Comparison of ENCODE assay signal across 1 cellular context in the genomic region with DNA sequence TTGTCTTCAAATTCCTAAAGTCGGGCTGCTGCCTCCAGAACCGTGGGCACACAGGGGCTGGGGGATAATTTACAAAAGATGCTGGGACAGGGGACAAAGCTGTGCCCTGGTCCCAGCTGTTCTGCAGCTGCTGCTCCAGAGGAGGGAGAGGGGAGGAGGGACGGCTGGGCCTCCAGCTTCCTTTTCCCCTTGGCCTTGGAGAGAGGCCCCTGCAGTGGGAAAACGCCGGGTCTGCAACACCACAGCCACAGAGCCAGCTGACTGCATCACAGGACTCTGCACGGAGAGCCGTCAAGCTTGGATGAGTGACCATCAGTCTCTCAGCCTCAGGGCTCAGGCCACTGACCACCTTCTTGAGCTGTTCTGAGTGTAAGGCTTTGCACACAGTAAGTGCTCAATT.
A peak's percentile ranks its signal among the peaks of the same experiment; 100 is the strongest.
TF ChIP-seq lines count a peak whose summit lies in the region.

No MANE protein-coding gene starts in this region.

TF ChIP-seq in HepG2, 621 proteins besides CTCF, POLR2A, EP300 and RAD21:
- TF ChIP-seq SALL1 (CRISPR knock-in tag; IDR thresholded peaks at IDR 0.05) (0 out of 2 replicates have a peak, but pooled peaks have one; percentile 30), ZFP90 (CRISPR knock-in tag; IDR thresholded peaks at IDR 0.05; ENCODE audit: borderline replicate concordance) (no peak), STAT5B (CRISPR knock-in tag; IDR thresholded peaks at IDR 0.05) (no peak), NCOA2 (CRISPR knock-in tag; IDR thresholded peaks at IDR 0.05) (0 out of 2 replicates have a peak, but pooled peaks have one; percentile 15), MEIS2 (CRISPR knock-in tag; IDR thresholded peaks at IDR 0.05) (no peak), SNAPC2 (CRISPR knock-in tag; IDR thresholded peaks at IDR 0.05) (no peak), ZNF414 (CRISPR knock-in tag; IDR thresholded peaks at IDR 0.05) (no peak), GATAD2A (CRISPR knock-in tag; IDR thresholded peaks at IDR 0.05) (0 out of 2 replicates have a peak, but pooled peaks have one; percentile 17), ZNF263 (CRISPR knock-in tag; IDR thresholded peaks at IDR 0.05) (peak; percentile 93), SAP130 (CRISPR knock-in tag; IDR thresholded peaks at IDR 0.05; ENCODE audit: low read depth) (peak; percentile 30; the same call in 1 of the 2 replicates), GABPB1 (CRISPR knock-in tag; IDR thresholded peaks at IDR 0.05) (peak; percentile 25; the same call in 1 of the 2 replicates), IRF1 (CRISPR knock-in tag; IDR thresholded peaks at IDR 0.05; ENCODE audit: low read depth) (no peak), ZSCAN22 (CRISPR knock-in tag; IDR thresholded peaks at IDR 0.05) (peak; percentile 76)
- TF ChIP-seq, protein P1, sequence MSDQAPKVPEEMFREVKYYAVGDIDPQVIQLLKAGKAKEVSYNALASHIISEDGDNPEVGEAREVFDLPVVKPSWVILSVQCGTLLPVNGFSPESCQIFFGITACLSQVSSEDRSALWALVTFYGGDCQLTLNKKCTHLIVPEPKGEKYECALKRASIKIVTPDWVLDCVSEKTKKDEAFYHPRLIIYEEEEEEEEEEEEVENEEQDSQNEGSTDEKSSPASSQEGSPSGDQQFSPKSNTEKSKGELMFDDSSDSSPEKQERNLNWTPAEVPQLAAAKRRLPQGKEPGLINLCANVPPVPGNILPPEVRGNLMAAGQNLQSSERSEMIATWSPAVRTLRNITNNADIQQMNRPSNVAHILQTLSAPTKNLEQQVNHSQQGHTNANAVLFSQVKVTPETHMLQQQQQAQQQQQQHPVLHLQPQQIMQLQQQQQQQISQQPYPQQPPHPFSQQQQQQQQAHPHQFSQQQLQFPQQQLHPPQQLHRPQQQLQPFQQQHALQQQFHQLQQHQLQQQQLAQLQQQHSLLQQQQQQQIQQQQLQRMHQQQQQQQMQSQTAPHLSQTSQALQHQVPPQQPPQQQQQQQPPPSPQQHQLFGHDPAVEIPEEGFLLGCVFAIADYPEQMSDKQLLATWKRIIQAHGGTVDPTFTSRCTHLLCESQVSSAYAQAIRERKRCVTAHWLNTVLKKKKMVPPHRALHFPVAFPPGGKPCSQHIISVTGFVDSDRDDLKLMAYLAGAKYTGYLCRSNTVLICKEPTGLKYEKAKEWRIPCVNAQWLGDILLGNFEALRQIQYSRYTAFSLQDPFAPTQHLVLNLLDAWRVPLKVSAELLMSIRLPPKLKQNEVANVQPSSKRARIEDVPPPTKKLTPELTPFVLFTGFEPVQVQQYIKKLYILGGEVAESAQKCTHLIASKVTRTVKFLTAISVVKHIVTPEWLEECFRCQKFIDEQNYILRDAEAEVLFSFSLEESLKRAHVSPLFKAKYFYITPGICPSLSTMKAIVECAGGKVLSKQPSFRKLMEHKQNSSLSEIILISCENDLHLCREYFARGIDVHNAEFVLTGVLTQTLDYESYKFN (CRISPR knock-in tag; conservative IDR thresholded peaks at IDR 0.05) = peak; percentile 39
- TF ChIP-seq, protein P2, sequence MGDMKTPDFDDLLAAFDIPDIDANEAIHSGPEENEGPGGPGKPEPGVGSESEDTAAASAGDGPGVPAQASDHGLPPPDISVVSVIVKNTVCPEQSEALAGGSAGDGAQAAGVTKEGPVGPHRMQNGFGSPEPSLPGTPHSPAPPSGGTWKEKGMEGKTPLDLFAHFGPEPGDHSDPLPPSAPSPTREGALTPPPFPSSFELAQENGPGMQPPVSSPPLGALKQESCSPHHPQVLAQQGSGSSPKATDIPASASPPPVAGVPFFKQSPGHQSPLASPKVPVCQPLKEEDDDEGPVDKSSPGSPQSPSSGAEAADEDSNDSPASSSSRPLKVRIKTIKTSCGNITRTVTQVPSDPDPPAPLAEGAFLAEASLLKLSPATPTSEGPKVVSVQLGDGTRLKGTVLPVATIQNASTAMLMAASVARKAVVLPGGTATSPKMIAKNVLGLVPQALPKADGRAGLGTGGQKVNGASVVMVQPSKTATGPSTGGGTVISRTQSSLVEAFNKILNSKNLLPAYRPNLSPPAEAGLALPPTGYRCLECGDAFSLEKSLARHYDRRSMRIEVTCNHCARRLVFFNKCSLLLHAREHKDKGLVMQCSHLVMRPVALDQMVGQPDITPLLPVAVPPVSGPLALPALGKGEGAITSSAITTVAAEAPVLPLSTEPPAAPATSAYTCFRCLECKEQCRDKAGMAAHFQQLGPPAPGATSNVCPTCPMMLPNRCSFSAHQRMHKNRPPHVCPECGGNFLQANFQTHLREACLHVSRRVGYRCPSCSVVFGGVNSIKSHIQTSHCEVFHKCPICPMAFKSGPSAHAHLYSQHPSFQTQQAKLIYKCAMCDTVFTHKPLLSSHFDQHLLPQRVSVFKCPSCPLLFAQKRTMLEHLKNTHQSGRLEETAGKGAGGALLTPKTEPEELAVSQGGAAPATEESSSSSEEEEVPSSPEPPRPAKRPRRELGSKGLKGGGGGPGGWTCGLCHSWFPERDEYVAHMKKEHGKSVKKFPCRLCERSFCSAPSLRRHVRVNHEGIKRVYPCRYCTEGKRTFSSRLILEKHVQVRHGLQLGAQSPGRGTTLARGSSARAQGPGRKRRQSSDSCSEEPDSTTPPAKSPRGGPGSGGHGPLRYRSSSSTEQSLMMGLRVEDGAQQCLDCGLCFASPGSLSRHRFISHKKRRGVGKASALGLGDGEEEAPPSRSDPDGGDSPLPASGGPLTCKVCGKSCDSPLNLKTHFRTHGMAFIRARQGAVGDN (CRISPR knock-in tag; IDR thresholded peaks at IDR 0.05) = peak; percentile 34; the same call in 1 of the 2 replicates
- TF ChIP-seq, protein P3, sequence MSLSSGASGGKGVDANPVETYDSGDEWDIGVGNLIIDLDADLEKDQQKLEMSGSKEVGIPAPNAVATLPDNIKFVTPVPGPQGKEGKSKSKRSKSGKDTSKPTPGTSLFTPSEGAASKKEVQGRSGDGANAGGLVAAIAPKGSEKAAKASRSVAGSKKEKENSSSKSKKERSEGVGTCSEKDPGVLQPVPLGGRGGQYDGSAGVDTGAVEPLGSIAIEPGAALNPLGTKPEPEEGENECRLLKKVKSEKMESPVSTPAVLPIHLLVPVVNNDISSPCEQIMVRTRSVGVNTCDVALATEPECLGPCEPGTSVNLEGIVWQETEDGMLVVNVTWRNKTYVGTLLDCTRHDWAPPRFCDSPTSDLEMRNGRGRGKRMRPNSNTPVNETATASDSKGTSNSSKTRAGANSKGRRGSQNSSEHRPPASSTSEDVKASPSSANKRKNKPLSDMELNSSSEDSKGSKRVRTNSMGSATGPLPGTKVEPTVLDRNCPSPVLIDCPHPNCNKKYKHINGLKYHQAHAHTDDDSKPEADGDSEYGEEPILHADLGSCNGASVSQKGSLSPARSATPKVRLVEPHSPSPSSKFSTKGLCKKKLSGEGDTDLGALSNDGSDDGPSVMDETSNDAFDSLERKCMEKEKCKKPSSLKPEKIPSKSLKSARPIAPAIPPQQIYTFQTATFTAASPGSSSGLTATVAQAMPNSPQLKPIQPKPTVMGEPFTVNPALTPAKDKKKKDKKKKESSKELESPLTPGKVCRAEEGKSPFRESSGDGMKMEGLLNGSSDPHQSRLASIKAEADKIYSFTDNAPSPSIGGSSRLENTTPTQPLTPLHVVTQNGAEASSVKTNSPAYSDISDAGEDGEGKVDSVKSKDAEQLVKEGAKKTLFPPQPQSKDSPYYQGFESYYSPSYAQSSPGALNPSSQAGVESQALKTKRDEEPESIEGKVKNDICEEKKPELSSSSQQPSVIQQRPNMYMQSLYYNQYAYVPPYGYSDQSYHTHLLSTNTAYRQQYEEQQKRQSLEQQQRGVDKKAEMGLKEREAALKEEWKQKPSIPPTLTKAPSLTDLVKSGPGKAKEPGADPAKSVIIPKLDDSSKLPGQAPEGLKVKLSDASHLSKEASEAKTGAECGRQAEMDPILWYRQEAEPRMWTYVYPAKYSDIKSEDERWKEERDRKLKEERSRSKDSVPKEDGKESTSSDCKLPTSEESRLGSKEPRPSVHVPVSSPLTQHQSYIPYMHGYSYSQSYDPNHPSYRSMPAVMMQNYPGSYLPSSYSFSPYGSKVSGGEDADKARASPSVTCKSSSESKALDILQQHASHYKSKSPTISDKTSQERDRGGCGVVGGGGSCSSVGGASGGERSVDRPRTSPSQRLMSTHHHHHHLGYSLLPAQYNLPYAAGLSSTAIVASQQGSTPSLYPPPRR (CRISPR knock-in tag; IDR thresholded peaks at IDR 0.05; ENCODE audit: borderline replicate concordance) = no peak
- TF ChIP-seq, protein P4, sequence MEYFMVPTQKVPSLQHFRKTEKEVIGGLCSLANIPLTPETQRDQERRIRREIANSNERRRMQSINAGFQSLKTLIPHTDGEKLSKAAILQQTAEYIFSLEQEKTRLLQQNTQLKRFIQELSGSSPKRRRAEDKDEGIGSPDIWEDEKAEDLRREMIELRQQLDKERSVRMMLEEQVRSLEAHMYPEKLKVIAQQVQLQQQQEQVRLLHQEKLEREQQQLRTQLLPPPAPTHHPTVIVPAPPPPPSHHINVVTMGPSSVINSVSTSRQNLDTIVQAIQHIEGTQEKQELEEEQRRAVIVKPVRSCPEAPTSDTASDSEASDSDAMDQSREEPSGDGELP (IDR thresholded peaks at IDR 0.05; ENCODE audit: borderline replicate concordance, low read depth) = peak; percentile 86
